Comparison of ENCODE assay signal across 17 cellular contexts in the genomic region with DNA sequence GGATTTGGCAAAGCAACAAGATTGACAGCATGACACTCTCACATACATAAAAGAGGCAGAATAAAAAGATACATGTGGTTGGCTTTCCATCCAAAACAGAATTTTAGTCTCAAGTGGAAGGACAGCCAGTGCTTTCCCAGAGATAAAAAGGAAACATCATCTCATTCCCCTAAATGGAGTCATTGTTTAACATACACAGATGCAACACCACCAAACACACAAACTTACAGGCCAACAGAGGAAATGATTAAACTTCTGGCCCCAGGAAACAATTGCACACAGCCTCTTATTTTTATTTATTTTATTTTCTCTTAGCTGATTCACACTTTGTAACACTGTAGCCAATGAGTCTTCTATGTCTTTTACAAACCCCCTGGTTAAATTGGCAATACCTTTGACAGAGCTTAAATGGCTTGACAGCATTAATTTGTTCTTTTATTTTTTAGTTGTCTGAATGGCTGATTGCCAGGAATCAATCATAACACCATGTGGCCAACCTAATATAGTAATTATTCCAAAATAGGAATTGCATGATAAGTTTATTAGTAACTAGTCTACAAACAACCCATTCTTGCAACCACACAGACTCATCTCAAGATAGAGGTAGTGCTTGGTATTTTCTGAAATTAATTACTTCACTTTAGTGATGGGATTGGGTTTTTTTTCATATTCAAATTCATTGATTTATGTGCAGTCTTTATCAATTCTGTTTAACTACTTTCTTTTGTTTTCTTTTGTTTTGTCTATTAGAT.
DNase-seq lines count a peak whose midpoint lies in the region; ATAC-seq, FAIRE-seq and TF ChIP-seq lines count a peak whose summit lies in the region.
"Had no signal": no experiment of that assay in that cellular context is flagged by ENCODE, and none has a peak within 500 bp of the region (broad histone marks: within the 10 kb centered on the region; RNA-seq: fewer than 3 reads in every experiment).

No MANE protein-coding gene starts in this region.

- H3K4me3 Mint-ChIP-seq in brain = no peak overlapping the region
- H3K4me3 Mint-ChIP-seq: T-helper 2 cell treated with Interferon-gamma antibody and Interleukin-4, amounts not matched to agents 5 μg/mL and 100 μg/mL, for 36 hours had no signal

- no peak for TF ChIP-seq EP300 in SK-N-SH (IDR thresholded peaks at IDR 0.05; ENCODE audit: borderline replicate concordance in 1 of 2, low read depth in 1 of 2, low read length in 1 of 2)

- FAIRE-seq in kidney (lab: Jason Lieb, UNC) = no peak
- FAIRE-seq: colon had no signal

- H3K79me2 ChIP-seq in SK-N-SH (ENCODE audit: insufficient read depth) = no peaks in the 10 kb centered on the region

- no peaks in the 10 kb centered on the region for H4K20me1 ChIP-seq in SK-N-SH (ENCODE audit: insufficient read depth)

- H3K4me2 ChIP-seq in SK-N-SH = no peak overlapping the region

- peaks cover 16 to 39% (median 19%) of the 10 kb centered on the region in 5 experiments for H3K9me3 Mint-ChIP-seq in brain
- H3K9me3 Mint-ChIP-seq: T-helper 2 cell treated with Interferon-gamma antibody and Interleukin-4, amounts not matched to agents 5 μg/mL and 100 μg/mL, for 36 hours had no signal

- no peaks in the 10 kb centered on the region for H3K9me2 ChIP-seq in SK-N-SH

- intact Hi-C loops in Right ventricle myocardium inferior (cut with DNase I) = loop anchor here (5.0 kb wide), 1 partner anchor 190 kb away; a partner anchor contains a TSS
- intact Hi-C loops in cardiac septum (cut with DNase I) = no loop called here
- intact Hi-C loops in right cardiac atrium (cut with DNase I) = no loop called here
- intact Hi-C loops in kidney (cut with DNase I) = no loop called here

- peaks cover 10% of the 10 kb centered on the region for H3K36me3 Mint-ChIP-seq in brain

- POLR2A ChIA-PET in SK-N-SH (lab: Yijun Ruan, JAX) = no interaction called here

- peak; percentile 85 for ATAC-seq in Right ventricle myocardium inferior
- ATAC-seq in right cardiac atrium = peak; percentile 37 to 74
- ATAC-seq: HCT116 had no signal

- DNase-seq in Right ventricle myocardium inferior (ENCODE audit: missing footprints) (no peak), cardiac septum (ENCODE audit: low spot score) (no peak), right cardiac atrium (no peak), MV-4-11 (lab: John Stamatoyannopoulos, UW) (no peak), SK-N-SH (no peak), nucleus accumbens (lab: John Stamatoyannopoulos, UW) (no peak), kidney (no peak)
- DNase-seq: activated CD4-positive, alpha-beta T cell treated with anti-CD3 and anti-CD28 coated beads, Interleukin-2, amount 50 U/mL, for 48 hours; activated naive CD4-positive, alpha-beta T cell treated with anti-CD3 and anti-CD28 coated beads, Interleukin-2, amount 50 U/mL, for 16 hours; NCI-H187 treated with DMSO at 0.1 percent for 48 hours had no signal

- H3K9ac ChIP-seq in SK-N-SH = no peak overlapping the region
- H3K9ac ChIP-seq in kidney (ENCODE audit: low read length in 2 of 2) = no peak overlapping the region

- peaks cover 37% of the 10 kb centered on the region for H3K4me1 Mint-ChIP-seq in brain

- CTCF ChIA-PET in SK-N-SH (lab: Yijun Ruan, JAX) = no interaction called here

- H3K4me1 ChIP-seq in right cardiac atrium (ENCODE audit: control insufficient read depth, insufficient read depth, low read length) = no peaks in the 10 kb centered on the region
- H3K4me1 ChIP-seq in SK-N-SH (ENCODE audit: control insufficient read depth in 1 of 2, insufficient read depth in 2 of 2, low read depth in 1 of 2, low read length in 1 of 2) = peaks cover 0 to 4% of the 10 kb centered on the region in 2 experiments; a peak in 2 of 4 replicates
- no peaks in the 10 kb centered on the region for H3K4me1 ChIP-seq in kidney (ENCODE audit: control insufficient read depth in 1 of 2, insufficient read depth in 1 of 2, low read depth in 1 of 2, low read length in 2 of 2)
- H3K4me1 ChIP-seq: prostate gland had no signal

- H3K36me3 ChIP-seq in SK-N-SH (replicated peaks in 1 of 2; ENCODE audit: control insufficient read depth in 1 of 2, insufficient read depth in 2 of 2, low read length in 1 of 2) (no peaks in the 10 kb centered on the region), kidney (ENCODE audit: control insufficient read depth in 1 of 2, insufficient read depth in 2 of 2, low read length in 2 of 2) (no peaks in the 10 kb centered on the region)
- H3K36me3 ChIP-seq: prostate gland, thoracic aorta had no signal

- no peaks in the 10 kb centered on the region for H3K9me3 ChIP-seq in right cardiac atrium (ENCODE audit: control insufficient read depth, low read length)
- peaks cover 7% of the 10 kb centered on the region for H3K9me3 ChIP-seq in SK-N-SH
- no peaks in the 10 kb centered on the region for H3K9me3 ChIP-seq in kidney (ENCODE audit: control insufficient read depth in 1 of 2, low read length in 2 of 2)
- H3K9me3 ChIP-seq: prostate gland, thoracic aorta had no signal

- H3K27me3 Mint-ChIP-seq in brain = no peaks in the 10 kb centered on the region

- H3K27ac Mint-ChIP-seq in brain = peak overlapping the region in 3 of 5 experiments; percentile 36 to 89 (median 87)
- H3K27ac Mint-ChIP-seq: T-helper 2 cell treated with Interferon-gamma antibody and Interleukin-4, amounts not matched to agents 5 μg/mL and 100 μg/mL, for 36 hours had no signal

- no peak overlapping the region for H2AFZ ChIP-seq in SK-N-SH (ENCODE audit: low read depth)

- no peak for TF ChIP-seq CTCF in brain (conservative IDR thresholded peaks at IDR 0.05)
- TF ChIP-seq CTCF in SK-N-SH (IDR thresholded peaks at IDR 0.05) = no peak
- no peak for TF ChIP-seq CTCF in kidney (IDR thresholded peaks at IDR 0.05; ENCODE audit: borderline replicate concordance, extremely low read depth, insufficient read depth)

- H3K4me3 ChIP-seq in right cardiac atrium (ENCODE audit: low read length) = no peak overlapping the region
- no peak overlapping the region for H3K4me3 ChIP-seq in SK-N-SH (ENCODE audit: low read depth in 2 of 2, low read length in 1 of 2)
- no peak overlapping the region for H3K4me3 ChIP-seq in kidney (ENCODE audit: low read length in 2 of 2)
- H3K4me3 ChIP-seq: lung, prostate gland, thoracic aorta had no signal

- no peaks in the 10 kb centered on the region for H3F3A ChIP-seq in SK-N-SH (replicated peaks; ENCODE audit: insufficient read depth)

- TF ChIP-seq RAD21 in SK-N-SH (IDR thresholded peaks at IDR 0.05; ENCODE audit: low read length) = no peak

- H3K27me3 ChIP-seq in right cardiac atrium (ENCODE audit: control insufficient read depth, insufficient read depth) (no peaks in the 10 kb centered on the region), SK-N-SH (ENCODE audit: insufficient read depth) (no peaks in the 10 kb centered on the region)

- no peak overlapping the region for H3K27ac ChIP-seq in right cardiac atrium (ENCODE audit: low read length)
- H3K27ac ChIP-seq in SK-N-SH (ENCODE audit: low read depth in 2 of 2, low read length in 1 of 2) = peak overlapping the region in 1 of 2 experiments; percentile 43; a peak in 1 of 4 replicates
- H3K27ac ChIP-seq in kidney (ENCODE audit: low read depth in 2 of 2, low read length in 2 of 2) = no peak overlapping the region
- H3K27ac ChIP-seq: prostate gland, thoracic aorta had no signal

TF ChIP-seq in SK-N-SH, 30 proteins besides CTCF, POLR2A, EP300 and RAD21 (continues in another document):
- TF ChIP-seq, protein P1, sequence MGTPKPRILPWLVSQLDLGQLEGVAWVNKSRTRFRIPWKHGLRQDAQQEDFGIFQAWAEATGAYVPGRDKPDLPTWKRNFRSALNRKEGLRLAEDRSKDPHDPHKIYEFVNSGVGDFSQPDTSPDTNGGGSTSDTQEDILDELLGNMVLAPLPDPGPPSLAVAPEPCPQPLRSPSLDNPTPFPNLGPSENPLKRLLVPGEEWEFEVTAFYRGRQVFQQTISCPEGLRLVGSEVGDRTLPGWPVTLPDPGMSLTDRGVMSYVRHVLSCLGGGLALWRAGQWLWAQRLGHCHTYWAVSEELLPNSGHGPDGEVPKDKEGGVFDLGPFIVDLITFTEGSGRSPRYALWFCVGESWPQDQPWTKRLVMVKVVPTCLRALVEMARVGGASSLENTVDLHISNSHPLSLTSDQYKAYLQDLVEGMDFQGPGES (IDR thresholded peaks at IDR 0.05; ENCODE audit: low read depth, low read length) = no peak
- TF ChIP-seq SMC3 (IDR thresholded peaks at IDR 0.05; ENCODE audit: low read depth, low read length) (no peak), TEAD4 (IDR thresholded peaks at IDR 0.05; ENCODE audit: borderline replicate concordance, insufficient read depth) (no peak), GABPA (IDR thresholded peaks at IDR 0.05; ENCODE audit: low read depth) (no peak), MEF2A (IDR thresholded peaks at IDR 0.05; ENCODE audit: borderline replicate concordance, low read depth) (no peak), ELF1 (IDR thresholded peaks at IDR 0.05) (no peak), NFIC (IDR thresholded peaks at IDR 0.05; ENCODE audit: borderline replicate concordance) (no peak), RCOR1 (IDR thresholded peaks at IDR 0.05; ENCODE audit: low read length) (no peak), RFX5 (IDR thresholded peaks at IDR 0.05; ENCODE audit: low read length) (no peak), RXRA (IDR thresholded peaks at IDR 0.05; ENCODE audit: borderline replicate concordance, low read depth) (no peak)
- TF ChIP-seq, protein P2, sequence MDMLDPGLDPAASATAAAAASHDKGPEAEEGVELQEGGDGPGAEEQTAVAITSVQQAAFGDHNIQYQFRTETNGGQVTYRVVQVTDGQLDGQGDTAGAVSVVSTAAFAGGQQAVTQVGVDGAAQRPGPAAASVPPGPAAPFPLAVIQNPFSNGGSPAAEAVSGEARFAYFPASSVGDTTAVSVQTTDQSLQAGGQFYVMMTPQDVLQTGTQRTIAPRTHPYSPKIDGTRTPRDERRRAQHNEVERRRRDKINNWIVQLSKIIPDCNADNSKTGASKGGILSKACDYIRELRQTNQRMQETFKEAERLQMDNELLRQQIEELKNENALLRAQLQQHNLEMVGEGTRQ (IDR thresholded peaks at IDR 0.05; ENCODE audit: borderline replicate concordance, low read depth, low read length) = no peak
- TF ChIP-seq, protein P3, sequence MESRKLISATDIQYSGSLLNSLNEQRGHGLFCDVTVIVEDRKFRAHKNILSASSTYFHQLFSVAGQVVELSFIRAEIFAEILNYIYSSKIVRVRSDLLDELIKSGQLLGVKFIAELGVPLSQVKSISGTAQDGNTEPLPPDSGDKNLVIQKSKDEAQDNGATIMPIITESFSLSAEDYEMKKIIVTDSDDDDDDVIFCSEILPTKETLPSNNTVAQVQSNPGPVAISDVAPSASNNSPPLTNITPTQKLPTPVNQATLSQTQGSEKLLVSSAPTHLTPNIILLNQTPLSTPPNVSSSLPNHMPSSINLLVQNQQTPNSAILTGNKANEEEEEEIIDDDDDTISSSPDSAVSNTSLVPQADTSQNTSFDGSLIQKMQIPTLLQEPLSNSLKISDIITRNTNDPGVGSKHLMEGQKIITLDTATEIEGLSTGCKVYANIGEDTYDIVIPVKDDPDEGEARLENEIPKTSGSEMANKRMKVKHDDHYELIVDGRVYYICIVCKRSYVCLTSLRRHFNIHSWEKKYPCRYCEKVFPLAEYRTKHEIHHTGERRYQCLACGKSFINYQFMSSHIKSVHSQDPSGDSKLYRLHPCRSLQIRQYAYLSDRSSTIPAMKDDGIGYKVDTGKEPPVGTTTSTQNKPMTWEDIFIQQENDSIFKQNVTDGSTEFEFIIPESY (IDR thresholded peaks at IDR 0.05; ENCODE audit: borderline replicate concordance, low read depth) = no peak
